In genomic region chr14:58747181-58747580, GRCh38 we compare ENCODE assay signal across 1 cellular context.
TF ChIP-seq lines count a peak whose summit lies in the region.

No MANE protein-coding gene starts in this region.

TF ChIP-seq in K562, 482 proteins besides CTCF, POLR2A, EP300 and RAD21 (continued from another document):
- TF ChIP-seq CEBPB (tag; IDR thresholded peaks at IDR 0.05) = peak; percentile 79
